Comparison of ENCODE assay signal across 8 cellular contexts in genomic region chr20:6142348-6142993, GRCh38. TPM values are rescaled to one million over a fixed set of nuclear protein-coding genes. Genes with fewer than 3 reads are reported as not detected.
A peak's percentile ranks its signal among the peaks of the same experiment; 100 is the strongest.
DNase-seq lines count a peak whose midpoint lies in the region; ATAC-seq, FAIRE-seq and TF ChIP-seq lines count a peak whose summit lies in the region.

No MANE protein-coding gene starts in this region.

- no peak overlapping the region for H3K27ac ChIP-seq in A549
- no peak overlapping the region for H3K27ac ChIP-seq in esophagus muscularis mucosa (replicated peaks in 1 of 4)

- intact Hi-C loops in esophagus muscularis mucosa (cut with DNase I) = loop anchor here (10.0 kb wide), 1 partner anchor 1142 kb away; no protein-coding TSS in a partner anchor
- intact Hi-C loops in natural killer cell (cut with micrococcal nuclease) = loop anchor here (5.0 kb wide), 1 partner anchor 1145 kb away; no protein-coding TSS in a partner anchor

- TF ChIP-seq POLR2A in A549 (IDR thresholded peaks at IDR 0.05; ENCODE audit: low read length) (no peak), esophagus muscularis mucosa (IDR thresholded peaks at IDR 0.05; ENCODE audit: low read depth) (no peak)

- no peaks in the 10 kb centered on the region; the same call in 2 of the 3 replicates for H3K9me3 ChIP-seq in A549
- H3K9me3 ChIP-seq in esophagus muscularis mucosa = no peaks in the 10 kb centered on the region

- ATAC-seq in A549 (peak; percentile 89 to 91), HG03103 (IDR thresholded peaks at IDR 0.05; ENCODE audit: low read depth, unreplicated experiment) (peak; percentile 73), natural killer cell (peak in 2 of 3 donors; percentile 68 to 77), HG02763 (IDR thresholded peaks at IDR 0.05; ENCODE audit: unreplicated experiment) (no peak)

- H3K4me2 ChIP-seq in A549 = no peak overlapping the region

- no peaks in the 10 kb centered on the region for H3K9me3 Mint-ChIP-seq in natural killer cell

- no peak overlapping the region for H3K4me3 Mint-ChIP-seq in natural killer cell

- H3K4me1 ChIP-seq in A549 = no peaks in the 10 kb centered on the region
- no peaks in the 10 kb centered on the region for H3K4me1 ChIP-seq in esophagus muscularis mucosa

- FAIRE-seq in A549 (lab: Jason Lieb, UNC) = peak; percentile 46

- peak; percentile 79 to 85 for TF ChIP-seq RAD21 in A549 (conservative IDR thresholded peaks at IDR 0.05 in 1 of 2, IDR thresholded peaks at IDR 0.05 in 1 of 2)

- no peak overlapping the region for H3K27ac Mint-ChIP-seq in natural killer cell

- H3K4me3 ChIP-seq in A549 (no peak overlapping the region), esophagus muscularis mucosa (no peak overlapping the region)

- H3K36me3 ChIP-seq in esophagus muscularis mucosa = no peaks in the 10 kb centered on the region

- CTCF ChIA-PET in A549 (lab: Yijun Ruan, JAX) = interaction anchor here (0.7 to 1.5 kb wide), 5 partner anchors 15 to 84 kb away, joined by 3 to 4 read pairs (median 3); no protein-coding TSS in a partner anchor

- H3K36me3 Mint-ChIP-seq in natural killer cell = no peaks in the 10 kb centered on the region

- H3K4me1 Mint-ChIP-seq in natural killer cell = no peaks in the 10 kb centered on the region

- POLR2A ChIA-PET in A549 (lab: Yijun Ruan, JAX) = no interaction called here

- H3K27me3 Mint-ChIP-seq in natural killer cell (ENCODE audit: low read depth in 2 of 2) = peaks cover 1 to 6% of the 10 kb centered on the region in 2 donors

- under 1% methylated on average over 10 of the region's 10 CpGs for WGBS in A549 (ENCODE audit: missing lambda C conversion rate)
- WGBS in esophagus muscularis mucosa = 4% methylated on average over 10 of the region's 10 CpGs

- DNase-seq in A549 (ENCODE audit: low read depth in 1 of 2, low spot score in 1 of 2) (peak; percentile 65 to 75), NCI-H2227 treated with DMSO at 0.1 percent for 48 hours (lab: John Stamatoyannopoulos, UW) (peak; percentile 59), esophagus muscularis mucosa (ENCODE audit: extremely low spot score) (peak; percentile 87), natural killer cell (no peak)
- DNase-seq in activated CD4-positive, alpha-beta T cell treated with anti-CD3 and anti-CD28 coated beads, Interleukin-2, amount 50 U/mL, for 48 hours = peak; percentile 28 to 50

- peaks cover 0 to 20% (median 0%) of the 10 kb centered on the region in 4 donors for H3K27me3 ChIP-seq in esophagus muscularis mucosa

- no peak for TF ChIP-seq EP300 in A549 (IDR thresholded peaks at IDR 0.05)
- no peak for TF ChIP-seq EP300 in esophagus muscularis mucosa (IDR thresholded peaks at IDR 0.05)

- peak; percentile 93 for TF ChIP-seq CTCF in A549 (IDR thresholded peaks at IDR 0.05)
- TF ChIP-seq CTCF in GM12873 (IDR thresholded peaks at IDR 0.05; ENCODE audit: insufficient read depth, low read depth, low read length, missing control alignments) = peak; percentile 74
- TF ChIP-seq CTCF in esophagus muscularis mucosa (IDR thresholded peaks at IDR 0.05) = peak; percentile 65 to 81 (median 80)
- peak; percentile 91 for TF ChIP-seq CTCF in natural killer cell (IDR thresholded peaks at IDR 0.05)

TF ChIP-seq in A549, 52 proteins besides CTCF, POLR2A, EP300 and RAD21:
- peak; percentile 63 for TF ChIP-seq SMC3 (IDR thresholded peaks at IDR 0.05)
- TF ChIP-seq ELK1 (IDR thresholded peaks at IDR 0.05; ENCODE audit: low read depth, low read length) = no peak
- TF ChIP-seq CHD2 (IDR thresholded peaks at IDR 0.05; ENCODE audit: low read length, partially characterized antibody) = no peak
- TF ChIP-seq SREBF2 (IDR thresholded peaks at IDR 0.05) = no peak

RNA-seq across cellular contexts. Expression of gene FERMT1, which starts 19.6 kb away (rescaled TPM):
- polyA plus RNA-seq in A549 (2011; rRNA removed) (19.1 and 22.5 TPM in 2 replicates), A549 (2017; fragmentation: RNase III; extraction: RNeasy Plus Mini Kit Qiagen cat#74134 plus additional on column Dnase treatment) (12.7 to 16.4 TPM (median 13.4 TPM) in 3 replicates)
- 7.8 and 9.7 TPM in 2 replicates for polyA plus RNA-seq in A549 (2012; cell fraction: cytosol; rRNA removed)
- polyA plus RNA-seq in A549 (2012; cell fraction: nucleus; rRNA removed) = 6.7 and 8.5 TPM in 2 replicates
- 11.2 and 15.5 TPM in 2 replicates for polyA minus RNA-seq in A549 (2011; rRNA and poly(A)+ RNA removed)
- total RNA-seq in esophagus muscularis mucosa (under 1 TPM; 0.32 to 0.42 (median 0.34) TPM), natural killer cell (not detected)
